In the genomic region with DNA sequence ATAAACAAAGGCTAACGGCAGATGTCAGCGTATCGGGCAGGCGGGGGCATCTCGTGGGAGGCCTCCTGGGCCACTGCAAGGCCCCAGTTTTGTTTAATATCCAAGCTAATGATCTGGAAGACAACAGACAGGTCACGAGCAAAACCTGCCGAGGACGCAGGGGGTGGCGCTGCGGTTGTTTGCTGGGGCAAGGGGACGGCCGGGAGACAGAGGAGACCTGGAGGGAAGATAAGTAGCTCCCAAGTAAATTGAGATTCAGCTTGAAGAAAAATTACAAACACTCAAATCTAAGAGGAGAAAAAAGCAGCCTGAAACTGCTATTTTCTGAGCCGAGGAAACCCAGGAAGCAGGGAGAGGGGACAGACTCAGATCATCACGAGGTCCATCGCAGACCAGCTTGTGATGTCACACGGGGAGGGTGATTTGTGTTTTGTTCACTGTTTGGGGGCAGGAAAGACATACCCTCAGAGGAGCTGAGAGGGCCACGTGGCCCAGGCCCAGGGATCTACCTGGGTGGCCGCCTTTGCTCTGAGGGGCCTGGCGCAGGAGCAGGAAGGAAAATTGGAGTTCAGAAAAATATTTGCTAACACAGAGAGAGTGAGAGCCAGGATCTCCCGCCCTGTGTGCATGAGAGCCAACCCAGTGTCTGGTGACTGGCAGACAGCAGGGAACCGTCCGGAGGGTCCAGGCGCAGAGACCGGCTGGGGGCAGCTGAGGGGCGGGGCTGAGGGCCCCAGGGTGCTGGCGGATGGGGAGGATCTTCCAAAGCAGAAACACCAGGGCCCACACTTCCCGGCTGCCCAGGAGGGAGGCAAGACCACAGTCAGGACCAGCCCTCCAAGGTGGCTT, we compare ENCODE assay signal across 18 cellular contexts. TPM values are rescaled to one million over a fixed set of nuclear protein-coding genes. Genes with fewer than 3 reads are reported as not detected.
"Had no signal": no experiment of that assay in that cellular context is flagged by ENCODE, and none has a peak within 500 bp of the region (broad histone marks: within the 10 kb centered on the region; RNA-seq: fewer than 3 reads in every experiment).

No MANE protein-coding gene starts in this region.

- DNase-seq: activated effector memory CD4-positive, alpha-beta T cell treated with Interleukin-2 at 50 U/mL for 16 hours; activated T-cell treated with anti-CD3 and anti-CD28 coated beads, Interleukin-2, amount 50 U/mL, for 24 hours; amygdala; colonic mucosa; effector memory CD8-positive, alpha-beta T cell; hippocampal formation; kidney glomerular epithelial cell; naive thymus-derived CD4-positive, alpha-beta T cell; ovary; stimulated activated CD4-positive, alpha-beta T cell treated with anti-CD3 and anti-CD28 coated beads, Interleukin-15, amount 100 ng/mL, for 24 hours; stimulated activated CD4-positive, alpha-beta T cell treated with anti-CD3 and anti-CD28 coated beads, Interleukin-4, amount 100 ng/mL, for 4 hours; stimulated activated naive CD8-positive, alpha-beta T cell treated with anti-CD3 and anti-CD28 coated beads, Interleukin-15, amount 100 ng/mL, for 72 hours; SW 1271 had no signal

- H3K36me3 Mint-ChIP-seq: activated naive CD4-positive, alpha-beta T cell treated with anti-CD3 and anti-CD28 coated beads, Interleukin-2, amount 50 U/mL, for 24 hours had no signal

- H3K4me3 Mint-ChIP-seq: activated naive CD4-positive, alpha-beta T cell treated with anti-CD3 and anti-CD28 coated beads, Interleukin-2, amount 50 U/mL, for 24 hours; activated T-cell treated with anti-CD3 and anti-CD28 coated beads, Interleukin-2, amount 50 U/mL, for 24 hours; naive thymus-derived CD4-positive, alpha-beta T cell; stimulated activated naive CD8-positive, alpha-beta T cell treated with anti-CD3 and anti-CD28 coated beads, Interleukin-15, amount 100 ng/mL, for 72 hours had no signal

- H3K27me3 ChIP-seq: colonic mucosa, ovary had no signal

- H3K4me1 ChIP-seq: colonic mucosa had no signal

- H3K27ac ChIP-seq: colonic mucosa, ovary had no signal

- H3K36me3 ChIP-seq: colonic mucosa, ovary had no signal

- ATAC-seq: activated CD4-positive, CD25-positive, alpha-beta regulatory T cell treated with anti-CD3 and anti-CD28 coated beads, Interleukin-2, amount 50 U/mL, for 24 hours; effector memory CD8-positive, alpha-beta T cell; naive thymus-derived CD4-positive, alpha-beta T cell; stimulated activated naive CD8-positive, alpha-beta T cell treated with anti-CD3 and anti-CD28 coated beads, Interleukin-15, amount 100 ng/mL, for 72 hours had no signal

- H3K9me3 ChIP-seq: colonic mucosa, ovary had no signal

- FAIRE-seq: urothelium cell line had no signal

- H3K4me3 ChIP-seq: colonic mucosa, lung, ovary had no signal

- H3K9me3 Mint-ChIP-seq: activated naive CD4-positive, alpha-beta T cell treated with anti-CD3 and anti-CD28 coated beads, Interleukin-2, amount 50 U/mL, for 24 hours had no signal

- H3K4me1 Mint-ChIP-seq: stimulated activated naive CD8-positive, alpha-beta T cell treated with anti-CD3 and anti-CD28 coated beads, Interleukin-15, amount 100 ng/mL, for 72 hours had no signal

- H3K27ac Mint-ChIP-seq: activated naive CD4-positive, alpha-beta T cell treated with anti-CD3 and anti-CD28 coated beads, Interleukin-2, amount 50 U/mL, for 24 hours; activated T-cell treated with anti-CD3 and anti-CD28 coated beads, Interleukin-2, amount 50 U/mL, for 24 hours; naive thymus-derived CD4-positive, alpha-beta T cell had no signal

RNA-seq across cellular contexts. Expression of a gene that starts 52.9 kb away (rescaled TPM):
- total RNA-seq: epithelial cell of proximal tubule had no signal
